8 cellular contexts compared by ENCODE assay signal in the genomic region with DNA sequence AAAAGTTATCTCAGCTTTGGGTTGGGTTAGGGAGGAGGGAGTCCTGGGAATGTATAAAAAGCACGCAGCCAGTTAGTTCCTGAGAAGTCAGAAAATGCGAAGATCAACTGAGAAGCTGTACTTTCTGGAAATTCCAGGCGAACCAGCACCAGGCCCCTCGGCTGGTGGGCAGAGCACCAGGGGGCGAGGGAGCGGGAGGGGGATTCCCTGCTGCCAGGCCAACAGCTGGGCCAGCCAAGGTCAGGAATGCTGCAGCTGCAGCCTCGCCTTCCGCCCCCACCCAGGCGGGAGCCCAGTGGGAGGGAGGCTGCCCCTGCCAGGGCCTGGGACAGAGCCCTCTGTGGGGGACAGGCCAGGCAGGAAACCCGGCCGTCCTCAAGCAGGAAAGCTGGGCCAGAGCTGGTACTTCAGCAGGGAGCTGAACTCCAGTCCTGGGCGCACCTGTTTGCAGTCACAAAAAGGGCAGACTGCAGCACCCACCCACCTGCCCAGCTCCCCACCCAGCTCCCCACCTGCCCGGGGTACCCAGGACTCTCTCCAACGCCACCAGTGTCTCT. TPM values are rescaled to one million over a fixed set of nuclear protein-coding genes. Genes with fewer than 3 reads are reported as not detected.
A peak's percentile ranks its signal among the peaks of the same experiment; 100 is the strongest.
DNase-seq lines count a peak whose midpoint lies in the region; ATAC-seq and TF ChIP-seq lines count a peak whose summit lies in the region.

No MANE protein-coding gene starts in this region.

- H3K4me1 ChIP-seq in RWPE2 (ENCODE audit: insufficient read depth, poor library complexity, severe bottlenecking) (peaks cover 26% of the 10 kb centered on the region), osteoblast (ENCODE audit: insufficient read depth, low read length) (peaks cover 17% of the 10 kb centered on the region)

- DNase-seq in Daoy (ENCODE audit: low read depth) (peak; percentile 65), RWPE2 (ENCODE audit: low spot score) (no peak), fibroblast of villous mesenchyme (ENCODE audit: low read depth) (peak; percentile 42), osteoblast (ENCODE audit: insufficient read length, low spot score, missing footprints) (peak; percentile 93), medulla oblongata (ENCODE audit: extremely low spot score) (no peak), cerebellar nuclear complex (lab: John Stamatoyannopoulos, UW) (no peak)

- H3K4me3 ChIP-seq in RWPE2 (ENCODE audit: severe bottlenecking) (no peak overlapping the region), fibroblast of villous mesenchyme (ENCODE audit: low read depth, low read length) (no peak overlapping the region), osteoblast (ENCODE audit: insufficient read depth, low read length) (peak overlapping the region; percentile 25)

- H3K27me3 ChIP-seq in RWPE2 (ENCODE audit: insufficient read depth, poor library complexity, severe bottlenecking) (no peaks in the 10 kb centered on the region), osteoblast (ENCODE audit: insufficient read depth, low read length) (no peaks in the 10 kb centered on the region)

- peak; percentile 12; the same call in 1 of the 3 replicates for ATAC-seq in RWPE2 (ENCODE audit: low read depth)
- ATAC-seq in GM21526 (IDR thresholded peaks at IDR 0.05; ENCODE audit: low FRiP score, unreplicated experiment), result no peak
- ATAC-seq in HG03469 (IDR thresholded peaks at IDR 0.05; ENCODE audit: unreplicated experiment), result no peak

- H3K36me3 ChIP-seq in RWPE2 (ENCODE audit: low read depth) (peaks cover 11% of the 10 kb centered on the region; the same call in 1 of the 2 replicates), osteoblast (ENCODE audit: insufficient read depth, low read length) (no peaks in the 10 kb centered on the region)

- H2AFZ ChIP-seq in osteoblast (ENCODE audit: low read length), result no peak overlapping the region

- no peak for TF ChIP-seq CTCF in RWPE2 (IDR thresholded peaks at IDR 0.05; ENCODE audit: poor library complexity, severe bottlenecking)
- no peak for TF ChIP-seq CTCF in fibroblast of villous mesenchyme (IDR thresholded peaks at IDR 0.05; ENCODE audit: insufficient read depth, low read depth, low read length)
- TF ChIP-seq CTCF in osteoblast (IDR thresholded peaks at IDR 0.05; ENCODE audit: extremely low read depth, low read depth, low read length), result no peak

- peaks cover 72% of the 10 kb centered on the region for H3K79me2 ChIP-seq in osteoblast (ENCODE audit: insufficient read depth, low read length)

- H3K9me3 ChIP-seq in RWPE2 (ENCODE audit: severe bottlenecking) (no peaks in the 10 kb centered on the region), osteoblast (ENCODE audit: low read depth, low read length) (no peaks in the 10 kb centered on the region)

- H4K20me1 ChIP-seq in osteoblast (ENCODE audit: insufficient read depth, low read length), result peaks cover 48% of the 10 kb centered on the region

- peak overlapping the region; percentile 43 for H3K4me2 ChIP-seq in osteoblast (ENCODE audit: insufficient read depth, low read length)

- H3K27ac ChIP-seq in RWPE2 (ENCODE audit: poor library complexity, severe bottlenecking) (peak overlapping the region; percentile 73), osteoblast (ENCODE audit: low read depth, low read length) (no peak overlapping the region)

RNA-seq across cellular contexts. Expression of a gene that starts 35.5 kb away (rescaled TPM):
- 11.3 and 11.5 TPM in 2 replicates for total RNA-seq in Daoy (2014; rRNA removed; shearing (Covaris generic))
- 9.7 and 13.4 TPM in 2 replicates for total RNA-seq in fibroblast of villous mesenchyme
- total RNA-seq in osteoblast, result 8.0 and 8.8 TPM in 2 replicates

Comparison
In these comparisons a context has a peak if more than half of its experiments do, and no peak if none do; other contexts are left out.
1. DNase-seq: peak in Daoy (single experiment), fibroblast of villous mesenchyme (single experiment) and osteoblast (single experiment); none in RWPE2 (single experiment), medulla oblongata (single experiment) and cerebellar nuclear complex (0 of 2).